ENCODE assay signal across 11 cellular contexts in the genomic region with DNA sequence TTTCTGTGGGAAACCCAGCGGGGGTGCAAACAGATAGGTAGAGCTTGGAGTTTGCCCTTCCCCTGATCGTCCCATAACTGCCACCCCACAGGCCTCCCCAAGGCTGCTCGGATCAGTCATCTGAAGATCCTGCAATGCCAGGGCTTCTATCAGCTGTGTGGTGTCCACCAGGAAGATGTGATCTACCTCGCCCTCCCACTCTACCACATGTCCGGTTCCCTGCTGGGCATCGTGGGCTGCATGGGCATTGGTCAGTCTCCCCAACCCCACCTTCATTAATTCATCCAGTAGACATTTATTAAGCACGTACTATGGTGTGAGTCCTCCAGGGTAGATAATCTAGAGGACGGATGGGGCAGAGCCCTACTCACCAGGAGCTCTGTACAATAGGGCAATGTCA. TPM values are rescaled to one million over a fixed set of nuclear protein-coding genes. Genes with fewer than 3 reads are reported as not detected.
DNase-seq lines count a peak whose midpoint lies in the region; ATAC-seq and TF ChIP-seq lines count a peak whose summit lies in the region.
"Had no signal": no experiment of that assay in that cellular context is flagged by ENCODE, and none has a peak within 500 bp of the region (broad histone marks: within the 10 kb centered on the region; RNA-seq: fewer than 3 reads in every experiment).

No MANE protein-coding gene starts in this region.

- H3K4me1 Mint-ChIP-seq in CD8-positive, alpha-beta T cell (ENCODE audit: low read depth), result peaks cover 34% of the 10 kb centered on the region
- H3K4me1 Mint-ChIP-seq in endothelial cell (ENCODE audit: unreplicated experiment), result peaks cover 50% of the 10 kb centered on the region

- no peak for DNase-seq in CD8-positive, alpha-beta T cell
- DNase-seq in RWPE1 (ENCODE audit: low spot score) (no peak), endothelial cell (ENCODE audit: low spot score) (no peak), NCI-H748 treated with DMSO at 0.1 percent for 48 hours (lab: John Stamatoyannopoulos, UW) (no peak), SHP77 (lab: John Stamatoyannopoulos, UW) (no peak), cortex of kidney (lab: John Stamatoyannopoulos, UW) (no peak)
- DNase-seq: activated CD8-positive, alpha-beta memory T cell treated with anti-CD3 and anti-CD28 coated beads for 24 hours; NCI-H774; SK-N-SH had no signal

- no peak for TF ChIP-seq CTCF in CD8-positive, alpha-beta T cell (IDR thresholded peaks at IDR 0.05)
- TF ChIP-seq CTCF in RWPE1 (conservative IDR thresholded peaks at IDR 0.05; ENCODE audit: low read depth) (no peak), endothelial cell (IDR thresholded peaks at IDR 0.05; ENCODE audit: unreplicated experiment) (no peak), neutrophil (IDR thresholded peaks at IDR 0.05) (no peak)

- no peaks in the 10 kb centered on the region for H3K9me3 ChIP-seq in CD8-positive, alpha-beta T cell (ENCODE audit: low read length)
- no peaks in the 10 kb centered on the region for H3K9me3 ChIP-seq in neutrophil
- H3K9me3 ChIP-seq: SK-N-SH had no signal

- no peaks in the 10 kb centered on the region for H3K27me3 Mint-ChIP-seq in CD8-positive, alpha-beta T cell (ENCODE audit: low read depth)
- H3K27me3 Mint-ChIP-seq in endothelial cell (ENCODE audit: unreplicated experiment), result peaks cover 23% of the 10 kb centered on the region

- H3K4me1 ChIP-seq in CD8-positive, alpha-beta T cell (ENCODE audit: insufficient read depth, low read length), result peaks cover 31% of the 10 kb centered on the region
- H3K4me1 ChIP-seq in neutrophil (ENCODE audit: control insufficient read depth in 1 of 2, insufficient read depth in 1 of 2, low read depth in 1 of 2, low read length in 1 of 2), result peaks cover 68 to 72% of the 10 kb centered on the region in 2 experiments

- H3K36me3 Mint-ChIP-seq in CD8-positive, alpha-beta T cell, result peaks cover 13% of the 10 kb centered on the region
- H3K36me3 Mint-ChIP-seq in endothelial cell (ENCODE audit: low read depth, unreplicated experiment), result peaks cover 37% of the 10 kb centered on the region

- CTCF ChIA-PET in CD8-positive, alpha-beta T cell (lab: Charles Lee), result interaction anchor here (0.9 to 1.9 kb wide), 3 partner anchors 16 to 110 kb away, joined by 3 to 6 read pairs (median 5); no protein-coding TSS in a partner anchor
- CTCF ChIA-PET in RWPE1 (lab: Yijun Ruan, JAX), result interaction anchor here (0.6 to 1.2 kb wide), 4 partner anchors 99 to 276 kb away, joined by 3 to 6 read pairs (median 4); a partner anchor contains a TSS

- ATAC-seq in CD8-positive, alpha-beta T cell, result no peak
- no peak for ATAC-seq in HG03342 (IDR thresholded peaks at IDR 0.05; ENCODE audit: unreplicated experiment)

- H3K36me3 ChIP-seq in CD8-positive, alpha-beta T cell (ENCODE audit: insufficient read depth, low read length), result no peaks in the 10 kb centered on the region
- H3K36me3 ChIP-seq in neutrophil, result peaks cover 18% of the 10 kb centered on the region

- no peak overlapping the region for H3K27ac Mint-ChIP-seq in CD8-positive, alpha-beta T cell
- peak overlapping the region; percentile 36 for H3K27ac Mint-ChIP-seq in endothelial cell (ENCODE audit: unreplicated experiment)

- peak overlapping the region; percentile 64 for H3K4me3 Mint-ChIP-seq in CD8-positive, alpha-beta T cell
- H3K4me3 Mint-ChIP-seq in endothelial cell (ENCODE audit: unreplicated experiment), result peak overlapping the region; percentile 78

- intact Hi-C loops in CD8-positive, alpha-beta T cell (cut with DNase I, micrococcal nuclease), result no loop called here

- no peaks in the 10 kb centered on the region for H3K9me3 Mint-ChIP-seq in CD8-positive, alpha-beta T cell
- H3K9me3 Mint-ChIP-seq in endothelial cell (ENCODE audit: unreplicated experiment), result no peaks in the 10 kb centered on the region

- H3K27ac ChIP-seq in CD8-positive, alpha-beta T cell (ENCODE audit: low read depth, low read length), result no peak overlapping the region
- H3K27ac ChIP-seq in RWPE1, result peak overlapping the region; percentile 96; the same call in 1 of the 2 replicates
- peak overlapping the region; percentile 83 for H3K27ac ChIP-seq in neutrophil

- H3K27me3 ChIP-seq in CD8-positive, alpha-beta T cell (ENCODE audit: insufficient read depth, low read length), result no peaks in the 10 kb centered on the region
- H3K27me3 ChIP-seq in neutrophil, result no peaks in the 10 kb centered on the region

- no peak overlapping the region for H3K4me3 ChIP-seq in CD8-positive, alpha-beta T cell (ENCODE audit: low read depth, low read length)
- H3K4me3 ChIP-seq in neutrophil (ENCODE audit: low read depth in 1 of 2, low read length in 1 of 2), result peak overlapping the region in 1 of 2 experiments; percentile 79

- POLR2A ChIA-PET in CD8-positive, alpha-beta T cell (lab: Charles Lee), result interaction anchor here (0.9 to 2.2 kb wide), 2 partner anchors 11 to 215 kb away, joined by 3 to 18 read pairs; a partner anchor contains a TSS
- POLR2A ChIA-PET in RWPE1 (lab: Yijun Ruan, JAX; ENCODE audit: low non-redundant PET), result no interaction called here

RNA-seq across cellular contexts. Expression of a gene that starts 1.8 kb away (rescaled TPM):
- 1 to 10 TPM; 6.5 to 6.6 TPM for total RNA-seq in CD8-positive, alpha-beta T cell
- 72.7 TPM for total RNA-seq in endothelial cell (ENCODE audit: unreplicated experiment)

RNA-seq across cellular contexts. Expression of a gene that starts 49.1 kb away (rescaled TPM):
- total RNA-seq in CD8-positive, alpha-beta T cell, result 10 to 100 TPM; 21.6 to 23.5 TPM
- 69.4 TPM for total RNA-seq in endothelial cell (ENCODE audit: unreplicated experiment)
